Comparison of ENCODE assay signal across 28 cellular contexts in the genomic region with DNA sequence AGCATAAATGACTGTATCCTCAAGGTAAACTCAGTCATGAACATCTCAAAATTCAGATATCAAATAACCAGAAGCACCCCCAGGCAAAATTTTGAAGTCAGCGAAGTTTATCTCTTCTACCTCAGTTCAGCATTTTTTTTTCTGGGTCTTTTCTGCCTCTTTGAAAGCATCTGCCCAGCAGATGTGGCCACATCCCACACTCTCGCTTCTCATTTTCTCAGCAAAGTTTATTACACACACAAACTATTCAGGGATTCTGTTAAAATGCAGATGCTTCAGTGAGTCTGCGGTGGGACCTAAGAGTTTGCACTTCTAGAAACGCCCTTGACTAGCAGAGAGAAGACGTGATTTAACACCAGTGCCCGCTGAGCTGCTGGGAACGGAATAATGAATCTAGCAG. TPM values are rescaled to one million over a fixed set of nuclear protein-coding genes. Genes with fewer than 3 reads are reported as not detected.
DNase-seq lines count a peak whose midpoint lies in the region; ATAC-seq and TF ChIP-seq lines count a peak whose summit lies in the region.
"Had no signal": no experiment of that assay in that cellular context is flagged by ENCODE, and none has a peak within 500 bp of the region (broad histone marks: within the 10 kb centered on the region; RNA-seq: fewer than 3 reads in every experiment).

No MANE protein-coding gene starts in this region.

- peaks cover 6% of the 10 kb centered on the region; the same call in 2 of the 3 replicates for H3K4me1 Mint-ChIP-seq in GM23338
- H3K4me1 Mint-ChIP-seq: activated naive CD4-positive, alpha-beta T cell treated with anti-CD3 and anti-CD28 coated beads, Interleukin-2, amount 10 ng/mL, durations not matched to agents 7 days and 5 days; CD8-positive, alpha-beta memory T cell; stimulated activated effector memory CD8-positive, alpha-beta T cell treated with anti-CD3 and anti-CD28 coated beads, Interleukin-12 subunit alpha, Interleukin-12 subunit beta, amount 100 ng/mL, for 72 hours had no signal

- H4K20me1 ChIP-seq in BLaER1 (no peaks in the 10 kb centered on the region), GM23338 (replicated peaks; ENCODE audit: insufficient read depth) (no peaks in the 10 kb centered on the region), Karpas-422 (ENCODE audit: insufficient read depth, low read depth, low read length) (no peaks in the 10 kb centered on the region)

- no peak for ATAC-seq in GM23338
- ATAC-seq in activated CD4-positive, CD25-positive, alpha-beta regulatory T cell treated with anti-CD3 and anti-CD28 coated beads, Interleukin-2, amount 50 U/mL, for 24 hours, result no peak
- ATAC-seq: stimulated activated effector memory CD8-positive, alpha-beta T cell treated with anti-CD3 and anti-CD28 coated beads, Interleukin-12 subunit alpha, Interleukin-12 subunit beta, amount 100 ng/mL, for 72 hours had no signal

- no peak overlapping the region for H3K4me3 Mint-ChIP-seq in GM23338
- H3K4me3 Mint-ChIP-seq: activated naive CD4-positive, alpha-beta T cell treated with anti-CD3 and anti-CD28 coated beads, Interleukin-2, amount 10 ng/mL, durations not matched to agents 7 days and 5 days; CD8-positive, alpha-beta memory T cell; stimulated activated effector memory CD8-positive, alpha-beta T cell treated with anti-CD3 and anti-CD28 coated beads, Interleukin-12 subunit alpha, Interleukin-12 subunit beta, amount 100 ng/mL, for 72 hours had no signal

- H3K4me3 ChIP-seq in BLaER1, result peak overlapping the region; percentile 17; the same call in 1 of the 2 replicates
- H3K4me3 ChIP-seq in GM23338, result no peak overlapping the region
- no peak overlapping the region for H3K4me3 ChIP-seq in Karpas-422 (ENCODE audit: low read length)
- H3K4me3 ChIP-seq: dorsolateral prefrontal cortex, MG63, testis had no signal

- H3K27ac ChIP-seq in BLaER1 (no peak overlapping the region), GM23338 (ENCODE audit: low read depth) (no peak overlapping the region), Karpas-422 (ENCODE audit: low read length) (no peak overlapping the region)
- H3K27ac ChIP-seq: dorsolateral prefrontal cortex, testis had no signal

- H3K4me2 ChIP-seq in BLaER1 (peak overlapping the region; percentile 70), GM23338 (no peak overlapping the region), Karpas-422 (ENCODE audit: low read depth, low read length, poor library complexity, severe bottlenecking) (no peak overlapping the region)

- H2AFZ ChIP-seq in GM23338 (no peak overlapping the region), Karpas-422 (ENCODE audit: low read length) (no peak overlapping the region)

- H3K79me2 ChIP-seq in GM23338 (replicated peaks; ENCODE audit: insufficient read depth) (no peaks in the 10 kb centered on the region), Karpas-422 (ENCODE audit: low read length) (no peaks in the 10 kb centered on the region)

- H3K9me3 ChIP-seq in BLaER1 (peaks cover 10% of the 10 kb centered on the region), Karpas-422 (ENCODE audit: low read length) (no peaks in the 10 kb centered on the region)
- H3K9me3 ChIP-seq: MG63, testis had no signal

- H3K4me1 ChIP-seq in BLaER1 (peaks cover 41% of the 10 kb centered on the region), GM23338 (ENCODE audit: insufficient read depth) (peaks cover 8% of the 10 kb centered on the region), Karpas-422 (ENCODE audit: low read length) (peaks cover 13% of the 10 kb centered on the region)
- H3K4me1 ChIP-seq: testis had no signal

- H3K36me3 ChIP-seq in BLaER1 (no peaks in the 10 kb centered on the region), GM23338 (ENCODE audit: insufficient read depth) (no peaks in the 10 kb centered on the region), Karpas-422 (ENCODE audit: insufficient read depth, low read length) (no peaks in the 10 kb centered on the region)
- H3K36me3 ChIP-seq: MG63 had no signal

- H3K27me3 ChIP-seq in BLaER1 (no peaks in the 10 kb centered on the region), GM23338 (ENCODE audit: insufficient read depth) (no peaks in the 10 kb centered on the region), Karpas-422 (ENCODE audit: low read length) (no peaks in the 10 kb centered on the region)
- H3K27me3 ChIP-seq: MG63, testis had no signal

- DNase-seq in GM23338 (ENCODE audit: low spot score) (peak; percentile 6), RPMI8226 (peak; percentile 54), fibroblast of peridontal ligament (ENCODE audit: extremely low read depth) (peak; percentile 68), NCI-H510A treated with DMSO at 0.1 percent for 48 hours (lab: John Stamatoyannopoulos, UW) (no peak), Karpas-422 (no peak)
- DNase-seq in NK-92 treated with Interleukin-12 subunit alpha and Interleukin-12 subunit beta, amount 100 ng/mL, for 24 hours (lab: John Stamatoyannopoulos, UW), result no peak
- DNase-seq: activated CD4-positive, alpha-beta T cell treated with anti-CD3 and anti-CD28 coated beads for 48 hours; activated naive CD4-positive, alpha-beta T cell treated with anti-CD3 and anti-CD28 coated beads, Interleukin-2, amount 10 ng/mL, durations not matched to agents 7 days and 5 days; activated T-cell treated with anti-CD3 and anti-CD28 coated beads, Interleukin-2, amount 50 U/mL, for 48 hours; anterior cingulate cortex; CD8-positive, alpha-beta memory T cell; central memory CD4-positive, alpha-beta T cell; DMS79; dorsolateral prefrontal cortex; erythroblast; GOT3; IMR-90; MG63; NCI-H1436 treated with DMSO at 0.1 percent for 48 hours; NCI-H2171; SHP77; small intestine; stimulated activated CD4-positive, alpha-beta T cell treated with anti-CD3 and anti-CD28 coated beads, Interleukin-2, amount 100 ng/mL, for 24 hours; testis had no signal

- H3K9me2 ChIP-seq in GM23338 (ENCODE audit: insufficient read depth), result no peaks in the 10 kb centered on the region
- no peaks in the 10 kb centered on the region for H3K9me2 ChIP-seq in Karpas-422 (replicated peaks; ENCODE audit: insufficient read depth, low read length)

- no peak overlapping the region for H3K9ac ChIP-seq in BLaER1
- no peak overlapping the region for H3K9ac ChIP-seq in Karpas-422 (ENCODE audit: low read length)

- H3K27ac Mint-ChIP-seq in GM23338, result no peak overlapping the region
- H3K27ac Mint-ChIP-seq: activated naive CD4-positive, alpha-beta T cell treated with anti-CD3 and anti-CD28 coated beads, Interleukin-2, amount 10 ng/mL, durations not matched to agents 7 days and 5 days; CD8-positive, alpha-beta memory T cell; stimulated activated effector memory CD8-positive, alpha-beta T cell treated with anti-CD3 and anti-CD28 coated beads, Interleukin-12 subunit alpha, Interleukin-12 subunit beta, amount 100 ng/mL, for 72 hours had no signal

- H3F3A ChIP-seq in GM23338 (replicated peaks; ENCODE audit: low read depth), result no peaks in the 10 kb centered on the region

- H3K27me3 Mint-ChIP-seq in GM23338 (ENCODE audit: insufficient read depth, low read depth, poor library complexity), result no peaks in the 10 kb centered on the region
- H3K27me3 Mint-ChIP-seq: CD8-positive, alpha-beta memory T cell had no signal

- H3K9me3 Mint-ChIP-seq in GM23338, result peaks cover 9% of the 10 kb centered on the region; the same call in 2 of the 3 replicates

- no peaks in the 10 kb centered on the region for H3K36me3 Mint-ChIP-seq in GM23338 (ENCODE audit: low read depth)
- H3K36me3 Mint-ChIP-seq: activated naive CD4-positive, alpha-beta T cell treated with anti-CD3 and anti-CD28 coated beads, Interleukin-2, amount 10 ng/mL, durations not matched to agents 7 days and 5 days; CD8-positive, alpha-beta memory T cell; stimulated activated effector memory CD8-positive, alpha-beta T cell treated with anti-CD3 and anti-CD28 coated beads, Interleukin-12 subunit alpha, Interleukin-12 subunit beta, amount 100 ng/mL, for 72 hours had no signal

- no peak for TF ChIP-seq CTCF in GM23338 (conservative IDR thresholded peaks at IDR 0.05; ENCODE audit: low read depth in 2 of 2)

TF ChIP-seq in GM23338, 12 proteins besides CTCF, POLR2A, EP300 and RAD21 (continues in another document):
- no peak for TF ChIP-seq ZNF114 (CRISPR knock-in tag; IDR thresholded peaks at IDR 0.05)

RNA-seq across cellular contexts. Expression of gene RASEF, which starts 19.4 kb away (rescaled TPM):
- 7.9 and 10.4 TPM in 2 replicates for total RNA-seq in GM23338 (2014; rRNA removed; shearing (Covaris generic))
- polyA plus RNA-seq in GM23338 (2016; fragmentation: Nextera tagmentation; extraction: Ambion mirVana), result 2.5 and 3.6 TPM in 2 replicates
- 0.04 and 0.15 TPM in 2 replicates for total RNA-seq in Karpas-422 (2014; rRNA removed; shearing (Covaris generic); ENCODE audit: low replicate concordance)
- total RNA-seq: CD8-positive, alpha-beta memory T cell; T-helper 1 cell treated with Interleukin-12 subunit alpha and Interleukin-12 subunit beta and Interleukin-4 antibody, amounts not matched to agents 30 ng/mL and 1 ng/mL, for 36 hours had no signal
- polyA plus RNA-seq: CD8-positive, alpha-beta memory T cell had no signal

Comparison
In these comparisons a context has a peak if more than half of its experiments do, and no peak if none do; other contexts are left out.
1. DNase-seq: peak in GM23338 (single experiment), RPMI8226 (single experiment) and fibroblast of peridontal ligament (single experiment); none in NCI-H510A treated with DMSO at 0.1 percent for 48 hours (single experiment), NK-92 treated with Interleukin-12 subunit alpha and Interleukin-12 subunit beta, amount 100 ng/mL, for 24 hours (single experiment) and Karpas-422 (single experiment).